Comparison of ENCODE assay signal across 15 cellular contexts in genomic region chr4:42641696-42642095, GRCh38. TPM values are rescaled to one million over a fixed set of nuclear protein-coding genes. Genes with fewer than 3 reads are reported as not detected.
DNase-seq lines count a peak whose midpoint lies in the region; ATAC-seq and TF ChIP-seq lines count a peak whose summit lies in the region.
"Had no signal": no experiment of that assay in that cellular context is flagged by ENCODE, and none has a peak within 500 bp of the region (broad histone marks: within the 10 kb centered on the region; RNA-seq: fewer than 3 reads in every experiment).

No MANE protein-coding gene starts in this region.

- 78 to 89% methylated on average over 1 of the region's 1 CpG for WGBS in thyroid gland, 2 donors

- H3K36me3 Mint-ChIP-seq in CD4-positive, alpha-beta T cell (ENCODE audit: low read depth): no peaks in the 10 kb centered on the region
- peaks cover 6% of the 10 kb centered on the region for H3K36me3 Mint-ChIP-seq in T-helper 2 cell treated with Interferon-gamma antibody and Interleukin-4, amounts not matched to agents 5 μg/mL and 100 μg/mL, for 36 hours (ENCODE audit: low read depth)

- no peaks in the 10 kb centered on the region for H3K27me3 Mint-ChIP-seq in CD4-positive, alpha-beta T cell
- H3K27me3 Mint-ChIP-seq in T-helper 2 cell treated with Interferon-gamma antibody and Interleukin-4, amounts not matched to agents 5 μg/mL and 100 μg/mL, for 36 hours (ENCODE audit: low read depth): no peaks in the 10 kb centered on the region

- H3K4me3 Mint-ChIP-seq in CD4-positive, alpha-beta T cell: no peak overlapping the region
- H3K4me3 Mint-ChIP-seq in T-helper 2 cell treated with Interferon-gamma antibody and Interleukin-4, amounts not matched to agents 5 μg/mL and 100 μg/mL, for 36 hours: peak overlapping the region; percentile 63

- TF ChIP-seq CTCF in CD4-positive, alpha-beta T cell (IDR thresholded peaks at IDR 0.05): no peak
- TF ChIP-seq CTCF in thyroid gland (IDR thresholded peaks at IDR 0.05): no peak

- H3K9ac ChIP-seq in mucosa of rectum (ENCODE audit: low read depth in 1 of 2, low read length in 2 of 2): peak overlapping the region in 1 of 2 donors; percentile 51

- intact Hi-C loops in CD4-positive, alpha-beta T cell (cut with DNase I, micrococcal nuclease): no loop called here
- intact Hi-C loops in thyroid gland (cut with DNase I): loop anchor here (10.0 kb wide), 1 partner anchor 637 kb away; no protein-coding TSS in a partner anchor

- H3K27me3 ChIP-seq in CD4-positive, alpha-beta T cell (ENCODE audit: control insufficient read depth, insufficient read depth, low read length): no peaks in the 10 kb centered on the region
- no peaks in the 10 kb centered on the region for H3K27me3 ChIP-seq in mucosa of rectum (ENCODE audit: control insufficient read depth in 2 of 2, insufficient read depth in 2 of 2, low read length in 2 of 2)
- no peaks in the 10 kb centered on the region for H3K27me3 ChIP-seq in thyroid gland
- H3K27me3 ChIP-seq: body of pancreas had no signal

- no peaks in the 10 kb centered on the region for H3K9me3 ChIP-seq in CD4-positive, alpha-beta T cell (ENCODE audit: control insufficient read depth, low read length)
- H3K9me3 ChIP-seq in mucosa of rectum (ENCODE audit: control insufficient read depth in 2 of 2, low read length in 2 of 2) (no peaks in the 10 kb centered on the region), thyroid gland (no peaks in the 10 kb centered on the region)
- H3K9me3 ChIP-seq: body of pancreas had no signal

- POLR2A ChIA-PET in CD4-positive, alpha-beta T cell (lab: Charles Lee): interaction anchor here (1.7 kb wide), 1 partner anchor 16 kb away, joined by 9 read pairs; the partner anchor contains the start of gene ATP8A1

- no peaks in the 10 kb centered on the region for H3K9me3 Mint-ChIP-seq in CD4-positive, alpha-beta T cell
- no peaks in the 10 kb centered on the region for H3K9me3 Mint-ChIP-seq in T-helper 2 cell treated with Interferon-gamma antibody and Interleukin-4, amounts not matched to agents 5 μg/mL and 100 μg/mL, for 36 hours

- H3K4me1 ChIP-seq in mucosa of rectum (ENCODE audit: control insufficient read depth in 2 of 2, insufficient read depth in 2 of 2, low read length in 2 of 2) (peaks cover 33 to 37% of the 10 kb centered on the region in 2 donors), thyroid gland (peaks cover 28 to 30% of the 10 kb centered on the region in 2 donors)

- CTCF ChIA-PET in CD4-positive, alpha-beta T cell (lab: Charles Lee): interaction anchor here (0.7 to 1.2 kb wide), 2 partner anchors 20 to 27 kb away, joined by 3 read pairs; no protein-coding TSS in a partner anchor

- H3K4me3 ChIP-seq in mucosa of rectum (ENCODE audit: low read length in 2 of 2): peak overlapping the region in 1 of 2 donors; percentile 23
- no peak overlapping the region for H3K4me3 ChIP-seq in thyroid gland (replicated peaks in 1 of 3)
- H3K4me3 ChIP-seq: body of pancreas had no signal

- no peak for ATAC-seq in CD4-positive, alpha-beta T cell (ENCODE audit: poor library complexity)
- peak; percentile 18 for ATAC-seq in GM19351 (IDR thresholded peaks at IDR 0.05; ENCODE audit: unreplicated experiment)
- ATAC-seq in HG03469 (IDR thresholded peaks at IDR 0.05; ENCODE audit: unreplicated experiment): no peak
- no peak for ATAC-seq in GM19395 (IDR thresholded peaks at IDR 0.05; ENCODE audit: unreplicated experiment)
- ATAC-seq: body of pancreas had no signal

- TF ChIP-seq POLR2A in thyroid gland (IDR thresholded peaks at IDR 0.05): no peak

- no peaks in the 10 kb centered on the region for H3K36me3 ChIP-seq in mucosa of rectum (ENCODE audit: control insufficient read depth in 2 of 2, insufficient read depth in 2 of 2, low read length in 2 of 2)
- no peaks in the 10 kb centered on the region for H3K36me3 ChIP-seq in thyroid gland

- H3K27ac Mint-ChIP-seq in CD4-positive, alpha-beta T cell: peak overlapping the region; percentile 13
- peak overlapping the region; percentile 68 for H3K27ac Mint-ChIP-seq in T-helper 2 cell treated with Interferon-gamma antibody and Interleukin-4, amounts not matched to agents 5 μg/mL and 100 μg/mL, for 36 hours

- peaks cover 94% of the 10 kb centered on the region for H3K4me1 Mint-ChIP-seq in CD4-positive, alpha-beta T cell (ENCODE audit: low read depth)
- peaks cover 51% of the 10 kb centered on the region for H3K4me1 Mint-ChIP-seq in T-helper 2 cell treated with Interferon-gamma antibody and Interleukin-4, amounts not matched to agents 5 μg/mL and 100 μg/mL, for 36 hours (ENCODE audit: low read depth)

- DNase-seq in CD4-positive, alpha-beta T cell: no peak
- DNase-seq in T-helper 2 cell treated with Interferon-gamma antibody and Interleukin-4, amounts not matched to agents 5 μg/mL and 100 μg/mL, for 36 hours (ENCODE audit: low spot score): no peak
- DNase-seq in thyroid gland (no peak), iPS-NIHi11 (ENCODE audit: low spot score) (no peak)
- DNase-seq: activated CD8-positive, alpha-beta memory T cell treated with anti-CD3 and anti-CD28 coated beads, Interleukin-2, amount 50 U/mL, for 48 hours; AML-193; body of pancreas; effector CD8-positive, alpha-beta T cell; foreskin fibroblast; NCI-H1436 treated with DMSO at 0.1 percent for 48 hours; SHP77 had no signal

- no peak overlapping the region for H3K27ac ChIP-seq in CD4-positive, alpha-beta T cell (ENCODE audit: low read depth, low read length)
- H3K27ac ChIP-seq in mucosa of rectum (ENCODE audit: low read depth in 2 of 2, low read length in 2 of 2) (peak overlapping the region; percentile 83 to 86), thyroid gland (no peak overlapping the region)
- H3K27ac ChIP-seq: body of pancreas had no signal

RNA-seq across cellular contexts. Expression of gene ATP8A1, which starts 15.2 kb away (rescaled TPM):
- 10 to 100 TPM; 44.9 to 45.5 TPM for total RNA-seq in CD4-positive, alpha-beta T cell
- 100 to 1,000 TPM; 191 to 274 (median 245) TPM for total RNA-seq in thyroid gland

Comparison
In these comparisons a context has a peak if more than half of its experiments do, and no peak if none do; other contexts are left out.
1. H3K27ac ChIP-seq: peak in mucosa of rectum (2 of 2); none in CD4-positive, alpha-beta T cell (single experiment) and thyroid gland (0 of 3).
2. RNA of gene ATP8A1, which starts 15.2 kb away (total RNA-seq): 191 to 274 TPM in thyroid gland; 44.9 to 45.5 TPM in CD4-positive, alpha-beta T cell; every median in the first group is over 4 times any median in the second.